19 cellular contexts compared by ENCODE assay signal in the genomic region with DNA sequence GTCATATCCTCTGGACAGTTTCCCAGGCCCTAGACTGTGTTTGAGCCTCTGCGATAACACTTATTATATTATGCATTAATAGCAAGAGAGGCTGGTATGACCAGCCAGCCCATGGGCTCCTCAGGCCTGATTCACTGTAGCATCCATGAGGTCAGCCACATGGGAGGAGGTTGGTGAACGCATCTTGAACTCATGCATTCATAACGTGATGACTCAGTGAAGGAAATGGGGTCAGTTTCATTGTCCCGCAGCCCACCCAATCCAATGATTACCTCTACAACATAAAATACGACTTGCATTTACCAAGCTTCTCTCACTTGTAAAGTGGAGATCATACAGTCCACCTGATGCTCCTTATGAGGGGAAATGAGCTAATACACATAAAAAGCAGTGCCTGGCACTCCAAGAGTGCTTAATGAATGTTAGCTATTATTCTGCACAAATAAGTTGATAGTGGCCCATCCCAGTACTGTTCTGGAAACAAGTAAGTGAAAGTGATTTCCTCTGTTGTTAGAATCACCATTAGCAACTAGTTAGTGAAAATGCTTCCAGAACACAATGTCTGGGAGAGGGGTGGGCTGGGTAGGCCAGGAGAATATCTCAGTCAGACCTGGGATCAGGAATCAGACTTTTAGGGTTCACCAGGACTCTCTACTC. TPM values are rescaled to one million over a fixed set of nuclear protein-coding genes. Genes with fewer than 3 reads are reported as not detected.
DNase-seq lines count a peak whose midpoint lies in the region; ATAC-seq, FAIRE-seq and TF ChIP-seq lines count a peak whose summit lies in the region.
"Had no signal": no experiment of that assay in that cellular context is flagged by ENCODE, and none has a peak within 500 bp of the region (broad histone marks: within the 10 kb centered on the region; RNA-seq: fewer than 3 reads in every experiment).

No MANE protein-coding gene starts in this region.

- TF ChIP-seq POLR2A in H1 (IDR thresholded peaks at IDR 0.05; ENCODE audit: control extremely low read depth in 1 of 2, low read depth in 2 of 2, low read length in 2 of 2), result no peak

- H2BK12ac ChIP-seq in H1 (ENCODE audit: low read depth, low read length), result no peak overlapping the region
- H2BK12ac ChIP-seq in mesenchymal stem cell (ENCODE audit: low read length in 2 of 2), result no peak overlapping the region

- no peaks in the 10 kb centered on the region for H3K23me2 ChIP-seq in H1 (ENCODE audit: low read depth, low read length)

- H3K9me3 ChIP-seq in BE2C (no peaks in the 10 kb centered on the region), H1 (ENCODE audit: insufficient read depth in 2 of 2, low read depth in 1 of 2, low read length in 1 of 2) (no peaks in the 10 kb centered on the region), mesenchymal stem cell (ENCODE audit: control insufficient read depth, low read length) (no peaks in the 10 kb centered on the region)
- H3K9me3 ChIP-seq: Caco-2, HAP-1 had no signal

- H3K56ac ChIP-seq in H1 (replicated peaks; ENCODE audit: insufficient read length, low read depth, low read length), result no peak overlapping the region

- no peaks in the 10 kb centered on the region for H3K79me2 ChIP-seq in H1 (ENCODE audit: control insufficient read depth in 1 of 2, insufficient read depth in 2 of 2, low read length in 2 of 2)

- H3K27ac ChIP-seq in H1 (ENCODE audit: low read depth, low read length) (no peak overlapping the region), mesenchymal stem cell (ENCODE audit: low read length, poor library complexity, severe bottlenecking) (no peak overlapping the region)
- H3K27ac ChIP-seq: C4-2B, KMS-11 had no signal

- TF ChIP-seq RAD21 in H1 (IDR thresholded peaks at IDR 0.05 in 1 of 2, conservative IDR thresholded peaks at IDR 0.05 in 1 of 2; ENCODE audit: low read depth in 2 of 2, low read length in 2 of 2), result no peak

- TF ChIP-seq CTCF in BE2C (IDR thresholded peaks at IDR 0.05; ENCODE audit: low read depth, low read length) (no peak), D721Med (IDR thresholded peaks at IDR 0.05; ENCODE audit: insufficient read depth, missing control alignments) (no peak), H1 (IDR thresholded peaks at IDR 0.05; ENCODE audit: control extremely low read depth in 1 of 3, insufficient read depth in 1 of 3, low read depth in 1 of 3, low read length in 3 of 3) (no peak)

- H2BK15ac ChIP-seq in H1 (ENCODE audit: low read length) (no peak overlapping the region), mesenchymal stem cell (ENCODE audit: low read depth, poor library complexity, severe bottlenecking) (no peak overlapping the region)

- H3K18ac ChIP-seq in H1 (ENCODE audit: extremely low read depth, low read length) (no peak overlapping the region), mesenchymal stem cell (ENCODE audit: low read depth in 1 of 2, low read length in 2 of 2) (no peak overlapping the region)

- no peak overlapping the region for H3K4me2 ChIP-seq in H1 (ENCODE audit: insufficient read depth in 1 of 2, low read depth in 2 of 2, low read length in 2 of 2)
- no peak overlapping the region for H3K4me2 ChIP-seq in mesenchymal stem cell (ENCODE audit: low read length, poor library complexity, severe bottlenecking)
- H3K4me2 ChIP-seq: GM23338, KMS-11 had no signal

- no peak overlapping the region for H2AFZ ChIP-seq in H1 (ENCODE audit: low read length)
- no peak overlapping the region for H2AFZ ChIP-seq in mesenchymal stem cell (ENCODE audit: low read depth, low read length)
- H2AFZ ChIP-seq: GM23338 had no signal

- H2AK5ac ChIP-seq in H1 (ENCODE audit: low read depth, low read length), result no peak overlapping the region
- H2AK5ac ChIP-seq in mesenchymal stem cell (ENCODE audit: low read length, severe bottlenecking), result no peak overlapping the region

- no peak for TF ChIP-seq EP300 in H1 (IDR thresholded peaks at IDR 0.05; ENCODE audit: borderline replicate concordance in 1 of 2, low read depth in 2 of 2, low read length in 2 of 2)

- DNase-seq in BE2C (peak; percentile 6), D721Med (ENCODE audit: insufficient read length, low spot score) (no peak), H1 (ENCODE audit: low read depth in 1 of 2, low spot score in 2 of 2) (peak in 1 of 2 experiments; percentile 16), mesenchymal stem cell (no peak), hypothalamus (lab: John Stamatoyannopoulos, UW) (no peak), DMS79 treated with DMSO at 0.1 percent for 48 hours (lab: John Stamatoyannopoulos, UW) (no peak)
- DNase-seq: ACHN; Caco-2; CD4-positive, alpha-beta T cell; DMS153; DMS79; GF-D8 had no signal

- no peak overlapping the region for H2BK20ac ChIP-seq in H1 (ENCODE audit: low read length)

- no peak for ATAC-seq in HG02973 (IDR thresholded peaks at IDR 0.05; ENCODE audit: unreplicated experiment)
- ATAC-seq: GM23338 had no signal

- H3K9ac ChIP-seq in H1 (replicated peaks in 1 of 4; ENCODE audit: extremely low read depth in 1 of 4, low read depth in 3 of 4, low read length in 3 of 4) (no peak overlapping the region), mesenchymal stem cell (ENCODE audit: low read length) (peak overlapping the region; percentile 30)
- H3K9ac ChIP-seq: KMS-11 had no signal

- H4K8ac ChIP-seq in H1 (ENCODE audit: extremely low read depth, insufficient read depth, low read length), result peak overlapping the region; percentile 59; the same call in 1 of the 2 replicates
- no peak overlapping the region for H4K8ac ChIP-seq in mesenchymal stem cell (ENCODE audit: low read length)

- no peak overlapping the region for H3K4me3 ChIP-seq in BE2C (ENCODE audit: low read depth, low read length)
- no peak overlapping the region for H3K4me3 ChIP-seq in H1 (ENCODE audit: extremely low read depth in 1 of 4, insufficient read depth in 2 of 4, low read depth in 3 of 4, low read length in 4 of 4)
- no peak overlapping the region for H3K4me3 ChIP-seq in mesenchymal stem cell (ENCODE audit: insufficient read depth in 1 of 2, low read depth in 1 of 2, low read length in 2 of 2)
- H3K4me3 ChIP-seq: GM23338, HAP-1 had no signal

- H2BK5ac ChIP-seq in H1 (ENCODE audit: low read depth, low read length), result no peak overlapping the region
- no peak overlapping the region for H2BK5ac ChIP-seq in mesenchymal stem cell (ENCODE audit: low read depth, low read length, poor library complexity, severe bottlenecking)

- peak; percentile 51 for FAIRE-seq in D721Med (lab: Jason Lieb, UNC)
- FAIRE-seq in H1 (lab: Jason Lieb, UNC), result no peak
- FAIRE-seq: A204.1 had no signal

- no peak overlapping the region for H4K5ac ChIP-seq in H1 (ENCODE audit: insufficient read length, low read depth, low read length)

- H3K4ac ChIP-seq in H1 (replicated peaks; ENCODE audit: insufficient read length, low read depth, low read length) (no peak overlapping the region), mesenchymal stem cell (ENCODE audit: low read depth in 1 of 2, low read length in 2 of 2) (no peak overlapping the region)

- H3K27me3 ChIP-seq in BE2C (no peaks in the 10 kb centered on the region), H1 (replicated peaks in 1 of 4; ENCODE audit: control insufficient read depth in 3 of 4, extremely low read depth in 1 of 4, insufficient read depth in 3 of 4, low read length in 3 of 4) (peaks cover 0 to 2% (median 0%) of the 10 kb centered on the region in 4 experiments; a peak in 1 of 7 replicates), mesenchymal stem cell (ENCODE audit: control insufficient read depth in 1 of 2, insufficient read depth in 1 of 2, low read length in 2 of 2) (no peaks in the 10 kb centered on the region)

- H3K23ac ChIP-seq in H1 (ENCODE audit: insufficient read length) (no peak overlapping the region), mesenchymal stem cell (ENCODE audit: low read length in 2 of 2) (no peak overlapping the region)

- no peaks in the 10 kb centered on the region for H3K36me3 ChIP-seq in BE2C
- no peaks in the 10 kb centered on the region for H3K36me3 ChIP-seq in H1 (ENCODE audit: control insufficient read depth in 2 of 4, insufficient read depth in 4 of 4, low read length in 3 of 4)
- no peaks in the 10 kb centered on the region for H3K36me3 ChIP-seq in mesenchymal stem cell (ENCODE audit: control insufficient read depth in 1 of 2, insufficient read depth in 2 of 2, low read depth in 1 of 2, low read length in 2 of 2)
- H3K36me3 ChIP-seq: HAP-1 had no signal

- peaks cover 0 to 2% of the 10 kb centered on the region in 2 experiments for H4K20me1 ChIP-seq in H1 (replicated peaks in 1 of 2; ENCODE audit: control insufficient read depth in 1 of 2, insufficient read depth in 2 of 2, low read length in 2 of 2)

- CTCF ChIA-PET in H1 (lab: Charles Lee; ENCODE audit: partially characterized antibody), result interaction anchor here (0.6 to 1.7 kb wide), 4 partner anchors 16 to 56 kb away, joined by 3 to 8 read pairs (median 4); no protein-coding TSS in a partner anchor

- H3K14ac ChIP-seq in H1 (ENCODE audit: insufficient read length) (no peak overlapping the region), mesenchymal stem cell (ENCODE audit: low read length in 2 of 2) (no peak overlapping the region)

- H2BK120ac ChIP-seq in H1 (replicated peaks; ENCODE audit: low read depth, low read length), result no peak overlapping the region
- H2BK120ac ChIP-seq in mesenchymal stem cell (ENCODE audit: low read depth, low read length), result no peak overlapping the region

- H4K91ac ChIP-seq in H1 (replicated peaks; ENCODE audit: insufficient read length, low read length) (no peak overlapping the region), mesenchymal stem cell (ENCODE audit: low read length) (no peak overlapping the region)

- WGBS in H1 (ENCODE audit: extremely low coverage in 1 of 2, insufficient coverage in 1 of 2, insufficient read length in 1 of 2, insufficient replicate concordance in 2 of 2, low coverage in 1 of 2, low lambda C conversion rate in 2 of 2, missing lambda C conversion rate in 1 of 2), 2 experiments, result 96% methylated on average over 5 of the region's 5 CpGs; no CpG with 5 or more reads in 1 of the 2 experiments
- WGBS in mesenchymal stem cell, result 93% methylated on average over 3 of the region's 5 CpGs

- H3K4me1 ChIP-seq in BE2C (no peaks in the 10 kb centered on the region), H1 (replicated peaks in 1 of 4; ENCODE audit: control insufficient read depth in 3 of 4, insufficient read depth in 4 of 4, low read length in 3 of 4) (no peaks in the 10 kb centered on the region; a peak in 1 of 7 replicates), mesenchymal stem cell (ENCODE audit: control insufficient read depth, insufficient read depth, low read depth, low read length) (no peaks in the 10 kb centered on the region)
- H3K4me1 ChIP-seq: Caco-2, HAP-1 had no signal

- POLR2A ChIA-PET in H1 (lab: Charles Lee; ENCODE audit: partially characterized antibody), result no interaction called here

- H3K79me1 ChIP-seq in H1 (ENCODE audit: low read depth, low read length) (no peaks in the 10 kb centered on the region), mesenchymal stem cell (replicated peaks; ENCODE audit: low read length, poor library complexity, severe bottlenecking) (no peaks in the 10 kb centered on the region)

RNA-seq across cellular contexts. Expression of gene CELF4, which starts 46.2 kb away (rescaled TPM):
- polyA plus RNA-seq in BE2C (2012; ENCODE audit: insufficient read depth, insufficient read length, low read depth), result 29.2 TPM
- 3.3 and 3.4 TPM in 2 replicates for total RNA-seq in H1 (2021; fragmentation: NEBNext Ultra II Directional; extraction: Animal tissue kit (Norgen Biotek cat#: 25700))
- 1.6 and 2.8 TPM in 2 replicates for polyA plus RNA-seq in H1 (2011; rRNA removed)
- polyA plus RNA-seq in H1 (2011; cell fraction: cytosol; rRNA removed), result 1.6 TPM
- polyA plus RNA-seq in H1 (2011; cell fraction: nucleus; rRNA removed), result 4.1 TPM
- polyA plus RNA-seq in H1 (2012, experiment 1 of 2), result 1.6 to 3.7 TPM (median 2.9 TPM) in 4 replicates
- 1.5 TPM for polyA plus RNA-seq in H1 (2012, experiment 2 of 2)
- 11.9 TPM for polyA plus RNA-seq in H1 (2013, experiment 1 of 2)
- 11.2 TPM for polyA plus RNA-seq in H1 (2013, experiment 2 of 2)
- polyA minus RNA-seq in H1 (2011; rRNA and poly(A)+ RNA removed), result 0.63 and 0.93 TPM in 2 replicates
- 1.4 TPM for polyA minus RNA-seq in H1 (2011; cell fraction: cytosol; rRNA and poly(A)+ RNA removed)
- 5.7 TPM for polyA minus RNA-seq in H1 (2011; cell fraction: nucleus; rRNA and poly(A)+ RNA removed)
- not detected for polyA plus RNA-seq in mesenchymal stem cell (2013, experiment 1 of 2)
- polyA plus RNA-seq in mesenchymal stem cell (2013, experiment 2 of 2), result not detected
- total RNA-seq: CD4-positive, alpha-beta T cell had no signal
- polyA plus RNA-seq: BJ had no signal
